In genomic region chr14:99795046-99795445, GRCh38 we compare ENCODE assay signal across 19 cellular contexts. TPM values are rescaled to one million over a fixed set of nuclear protein-coding genes. Genes with fewer than 3 reads are reported as not detected.
DNase-seq lines count a peak whose midpoint lies in the region; ATAC-seq, FAIRE-seq and TF ChIP-seq lines count a peak whose summit lies in the region.
"Had no signal": no experiment of that assay in that cellular context is flagged by ENCODE, and none has a peak within 500 bp of the region (broad histone marks: within the 10 kb centered on the region; RNA-seq: fewer than 3 reads in every experiment).

No MANE protein-coding gene starts in this region.

- H3K27ac Mint-ChIP-seq in HFFc6, result no peak overlapping the region
- H3K27ac Mint-ChIP-seq in activated CD8-positive, alpha-beta T cell treated with anti-CD3 and anti-CD28 coated beads for 36 hours, result no peak overlapping the region

- H3K27ac ChIP-seq in rectal smooth muscle tissue (ENCODE audit: low read depth, low read length) (peak overlapping the region; percentile 68), transverse colon (peak overlapping the region in 2 of 4 donors; percentile 51 to 79)
- H3K27ac ChIP-seq: BLaER1 treated with 17β-estradiol and CSF1 and Interleukin-3, amounts not matched to agents 10 nM and 100 nM; coronary artery; left lung; SJCRH30; vagina had no signal

- no peak overlapping the region for H3K9ac ChIP-seq in rectal smooth muscle tissue (ENCODE audit: low read length)
- H3K9ac ChIP-seq: BLaER1 treated with 17β-estradiol and CSF1 and Interleukin-3, amounts not matched to agents 10 nM and 100 nM had no signal

- H3K27me3 Mint-ChIP-seq in HFFc6 (ENCODE audit: insufficient read depth), result peaks cover 3% of the 10 kb centered on the region
- H3K27me3 Mint-ChIP-seq in activated CD8-positive, alpha-beta T cell treated with anti-CD3 and anti-CD28 coated beads for 36 hours, result peaks cover 44% of the 10 kb centered on the region

- DNase-seq in HFFc6 (no peak), frontal cortex (ENCODE audit: low spot score in 2 of 2) (no peak), inferior parietal cortex (ENCODE audit: extremely low spot score) (no peak), transverse colon (no peak)
- no peak for DNase-seq in activated CD8-positive, alpha-beta T cell treated with anti-CD3 and anti-CD28 coated beads for 36 hours
- DNase-seq: activated CD4-positive, alpha-beta T cell treated with anti-CD3 and anti-CD28 coated beads for 1 hour; left lung; NCI-H1417 treated with DMSO at 0.1 percent for 48 hours; OCI-M1; posterior cingulate gyrus; SJCRH30; small intestine; stimulated activated CD4-positive, alpha-beta T cell treated with anti-CD3 and anti-CD28 coated beads, Interleukin-4, amount 100 ng/mL, for 4 hours had no signal

- H3K4me3 ChIP-seq in WI38 (ENCODE audit: low read depth, low read length), result peak overlapping the region; percentile 79
- no peak overlapping the region for H3K4me3 ChIP-seq in rectal smooth muscle tissue (ENCODE audit: low read length)
- H3K4me3 ChIP-seq in transverse colon, result no peak overlapping the region
- H3K4me3 ChIP-seq: BLaER1 treated with 17β-estradiol and CSF1 and Interleukin-3, amounts not matched to agents 10 nM and 100 nM; SJCRH30; vagina had no signal

- no peaks in the 10 kb centered on the region for H3K9me3 Mint-ChIP-seq in HFFc6
- H3K9me3 Mint-ChIP-seq in activated CD8-positive, alpha-beta T cell treated with anti-CD3 and anti-CD28 coated beads for 36 hours, result no peaks in the 10 kb centered on the region

- POLR2A ChIA-PET in activated CD8-positive, alpha-beta T cell treated with anti-CD3 and anti-CD28 coated beads for 36 hours (lab: Charles Lee), result no interaction called here

- peaks cover 14% of the 10 kb centered on the region for H3K36me3 Mint-ChIP-seq in HFFc6 (ENCODE audit: low read depth)
- no peaks in the 10 kb centered on the region for H3K36me3 Mint-ChIP-seq in activated CD8-positive, alpha-beta T cell treated with anti-CD3 and anti-CD28 coated beads for 36 hours (ENCODE audit: low read depth)

- H3K27me3 ChIP-seq in rectal smooth muscle tissue (ENCODE audit: control insufficient read depth, insufficient read depth, low read length) (no peaks in the 10 kb centered on the region), transverse colon (peaks cover 80% of the 10 kb centered on the region)
- H3K27me3 ChIP-seq: ascending aorta, vagina had no signal

- intact Hi-C loops in activated CD8-positive, alpha-beta T cell treated with anti-CD3 and anti-CD28 coated beads for 36 hours (cut with micrococcal nuclease), result no loop called here
- intact Hi-C loops in transverse colon (cut with DNase I; ENCODE audit: low total_unique reads), result no loop called here

- no peak for TF ChIP-seq POLR2A in transverse colon (IDR thresholded peaks at IDR 0.05)

- H3K4me1 ChIP-seq in rectal smooth muscle tissue (ENCODE audit: control insufficient read depth, insufficient read depth, low read length) (peaks cover 21% of the 10 kb centered on the region), transverse colon (peaks cover 0 to 33% (median 18%) of the 10 kb centered on the region in 4 donors)

- TF ChIP-seq CTCF in HFFc6 (IDR thresholded peaks at IDR 0.05), result no peak
- TF ChIP-seq CTCF in WI38 (IDR thresholded peaks at IDR 0.05; ENCODE audit: low read depth, low read length), result no peak
- no peak for TF ChIP-seq CTCF in activated CD8-positive, alpha-beta T cell treated with anti-CD3 and anti-CD28 coated beads for 36 hours (IDR thresholded peaks at IDR 0.05)
- TF ChIP-seq CTCF in transverse colon (IDR thresholded peaks at IDR 0.05), result no peak

- no peaks in the 10 kb centered on the region for H3K9me3 ChIP-seq in transverse colon
- H3K9me3 ChIP-seq: ascending aorta, left lung, SJCRH30, vagina had no signal

- FAIRE-seq in frontal cortex (lab: Jason Lieb, UNC), result peak; percentile 55
- FAIRE-seq: small intestine had no signal

- in situ Hi-C loops in transverse colon (cut with MboI; ENCODE audit: low pct_ligation_motif_present in 1 of 4, low pct_unique_long_range_greater_than_20kb in 1 of 4, low sequenced_read_pairs in 3 of 4), result no loop called here

- WGBS in transverse colon (ENCODE audit: low coverage in 1 of 2), 2 donors, result 72 to 75% methylated on average over 4 of the region's 4 CpGs

- CTCF ChIA-PET in activated CD8-positive, alpha-beta T cell treated with anti-CD3 and anti-CD28 coated beads for 36 hours (lab: Charles Lee), result interaction anchor here (1.1 to 1.6 kb wide), 2 partner anchors 65 to 91 kb away, joined by 3 to 5 read pairs; no protein-coding TSS in a partner anchor

- H3K4me3 Mint-ChIP-seq in HFFc6, result peak overlapping the region; percentile 84; the same call in 1 of the 2 replicates
- H3K4me3 Mint-ChIP-seq in activated CD8-positive, alpha-beta T cell treated with anti-CD3 and anti-CD28 coated beads for 36 hours, result no peak overlapping the region

- no peak for ATAC-seq in activated CD8-positive, alpha-beta T cell treated with anti-CD3 and anti-CD28 coated beads for 36 hours
- ATAC-seq: left lung had no signal

- no peak for TF ChIP-seq EP300 in transverse colon (IDR thresholded peaks at IDR 0.05; ENCODE audit: low read depth)

- H3K36me3 ChIP-seq in rectal smooth muscle tissue (ENCODE audit: control insufficient read depth, insufficient read depth, low read length) (no peaks in the 10 kb centered on the region), transverse colon (no peaks in the 10 kb centered on the region)
- H3K36me3 ChIP-seq: ascending aorta; BLaER1 treated with 17β-estradiol and CSF1 and Interleukin-3, amounts not matched to agents 10 nM and 100 nM; left lung; vagina had no signal

- peaks cover 37% of the 10 kb centered on the region for H3K4me1 Mint-ChIP-seq in HFFc6 (ENCODE audit: low read depth)
- peaks cover 16% of the 10 kb centered on the region for H3K4me1 Mint-ChIP-seq in activated CD8-positive, alpha-beta T cell treated with anti-CD3 and anti-CD28 coated beads for 36 hours (ENCODE audit: low read depth)

RNA-seq across cellular contexts. Expression of gene EML1, which starts 1.8 kb away (rescaled TPM):
- total RNA-seq in HFFc6 (2021; fragmentation: NEBNext Ultra II Directional; extraction: Animal tissue kit (Norgen Biotek cat#: 25700)), result 10 to 100 TPM; 13.2 to 27.6 (median 22.2) TPM
- total RNA-seq in frontal cortex, result 116 TPM
- total RNA-seq in activated CD8-positive, alpha-beta T cell treated with anti-CD3 and anti-CD28 coated beads for 36 hours, result under 1 TPM; 0.56 to 0.70 TPM
- total RNA-seq in transverse colon, result 10 to 100 TPM; 16.8 to 59.5 (median 21.9) TPM

Comparison
In these comparisons a context has a peak if more than half of its experiments do, and no peak if none do; other contexts are left out.
1. RNA of gene EML1, which starts 1.8 kb away (total RNA-seq): 116 TPM in frontal cortex (single experiment), 13.2 to 27.6 TPM in HFFc6 and 16.8 to 59.5 TPM in transverse colon; 0.56 to 0.70 TPM in activated CD8-positive, alpha-beta T cell treated with anti-CD3 and anti-CD28 coated beads for 36 hours; every median in the first group is over 4 times any median in the second.